ENCODE assay signal across 2 cellular contexts in the genomic region with DNA sequence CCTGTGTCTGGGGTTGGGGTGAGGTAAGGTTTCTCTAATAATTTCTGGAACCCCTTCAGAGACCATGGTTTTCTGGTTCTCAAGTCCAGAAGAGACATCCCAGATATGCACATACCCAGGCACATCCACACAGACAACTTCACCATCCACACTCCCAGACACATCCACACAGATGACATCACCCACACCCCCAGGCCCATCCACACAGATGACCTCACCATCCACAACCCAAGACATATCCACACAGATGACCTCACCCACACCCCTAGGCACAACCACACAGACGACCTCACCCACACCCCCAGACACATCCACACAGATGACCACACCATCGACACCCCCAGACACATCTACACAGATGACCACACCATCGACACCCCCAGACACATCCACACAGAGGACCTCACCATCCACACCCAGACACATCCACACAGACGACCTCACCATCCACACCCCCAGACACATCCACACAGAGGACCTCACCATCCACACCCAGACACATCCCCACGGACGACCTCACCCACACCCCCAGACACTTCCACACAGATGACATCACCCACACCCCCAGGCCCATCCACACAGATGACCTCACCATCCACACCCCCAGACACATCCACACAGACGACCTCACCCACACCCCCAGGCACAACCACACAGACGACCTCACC. TPM values are rescaled to one million over a fixed set of nuclear protein-coding genes. Genes with fewer than 3 reads are reported as not detected.
"Had no signal": no experiment of that assay in that cellular context is flagged by ENCODE, and none has a peak within 500 bp of the region (broad histone marks: within the 10 kb centered on the region; RNA-seq: fewer than 3 reads in every experiment).

No MANE protein-coding gene starts in this region.

RNA-seq across cellular contexts. Expression of gene FABP3, which starts 13.8 kb away (rescaled TPM):
- total RNA-seq: naive thymus-derived CD8-positive, alpha-beta T cell; natural killer cell treated with Interleukin-12 subunit alpha and Interleukin-12 subunit beta and Interleukin-15 and Interleukin-18, amount 100 ng/mL, for 72 hours had no signal
- polyA plus RNA-seq: naive thymus-derived CD8-positive, alpha-beta T cell had no signal

RNA-seq across cellular contexts. Expression of gene SERINC2, which starts 26.3 kb away (rescaled TPM):
- total RNA-seq: naive thymus-derived CD8-positive, alpha-beta T cell had no signal
- polyA plus RNA-seq: naive thymus-derived CD8-positive, alpha-beta T cell had no signal
